21 cellular contexts compared by ENCODE assay signal in the genomic region with DNA sequence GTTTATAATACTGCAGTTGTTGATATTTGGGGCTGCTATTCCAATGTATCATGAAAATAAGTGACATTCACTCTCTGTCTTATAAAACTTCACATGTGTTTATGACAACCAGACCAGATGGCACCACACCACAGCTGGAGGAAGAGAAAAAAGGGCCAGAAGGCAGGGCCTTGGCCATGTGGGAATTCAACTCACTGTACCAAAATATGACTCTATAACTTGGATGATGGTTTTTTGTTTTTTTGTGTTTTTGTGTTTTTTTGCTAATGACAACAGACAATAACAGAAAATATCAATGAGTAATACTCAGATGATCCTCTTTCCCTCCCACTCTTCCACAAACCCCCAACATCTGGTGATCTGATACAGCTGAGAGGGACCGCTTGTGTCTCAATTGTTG.
"Had no signal": no experiment of that assay in that cellular context is flagged by ENCODE, and none has a peak within 500 bp of the region (broad histone marks: within the 10 kb centered on the region; RNA-seq: fewer than 3 reads in every experiment).

No MANE protein-coding gene starts in this region.

- H3K4me3 Mint-ChIP-seq: activated naive CD4-positive, alpha-beta T cell treated with anti-CD3 and anti-CD28 coated beads, Interleukin-2, amount 10 ng/mL, durations not matched to agents 7 days and 5 days; activated T-cell treated with anti-CD3 and anti-CD28 coated beads, Interleukin-2, amount 50 U/mL, for 72 hours; brain; mesothelial cell of epicardium; natural killer cell treated with Interleukin-12 subunit alpha and Interleukin-12 subunit beta and Interleukin-15 and Interleukin-18, amount 100 ng/mL, for 72 hours; WTC11 had no signal

- H3K9me3 Mint-ChIP-seq: activated naive CD4-positive, alpha-beta T cell treated with anti-CD3 and anti-CD28 coated beads, Interleukin-2, amount 10 ng/mL, durations not matched to agents 7 days and 5 days; activated T-cell treated with anti-CD3 and anti-CD28 coated beads, Interleukin-2, amount 50 U/mL, for 72 hours; brain; natural killer cell treated with Interleukin-12 subunit alpha and Interleukin-12 subunit beta and Interleukin-15 and Interleukin-18, amount 100 ng/mL, for 72 hours; WTC11 had no signal

- H3K4me1 Mint-ChIP-seq: brain, WTC11 had no signal

- H3K27ac Mint-ChIP-seq: activated naive CD4-positive, alpha-beta T cell treated with anti-CD3 and anti-CD28 coated beads, Interleukin-2, amount 10 ng/mL, durations not matched to agents 7 days and 5 days; brain; mesothelial cell of epicardium; natural killer cell treated with Interleukin-12 subunit alpha and Interleukin-12 subunit beta and Interleukin-15 and Interleukin-18, amount 100 ng/mL, for 72 hours; progenitor cell of endocrine pancreas; WTC11 had no signal

- H3K27me3 Mint-ChIP-seq: activated naive CD4-positive, alpha-beta T cell treated with anti-CD3 and anti-CD28 coated beads, Interleukin-2, amount 10 ng/mL, durations not matched to agents 7 days and 5 days; natural killer cell treated with Interleukin-12 subunit alpha and Interleukin-12 subunit beta and Interleukin-15 and Interleukin-18, amount 100 ng/mL, for 72 hours; progenitor cell of endocrine pancreas had no signal

- DNase-seq: activated CD8-positive, alpha-beta memory T cell treated with anti-CD3 and anti-CD28 coated beads, Interleukin-2, amount 50 U/mL, for 48 hours; activated effector memory CD4-positive, alpha-beta T cell treated with anti-CD3 and anti-CD28 coated beads, Interleukin-2, amount 50 U/mL, for 16 hours; activated naive CD4-positive, alpha-beta T cell treated with anti-CD3 and anti-CD28 coated beads, Interleukin-2, amount 10 ng/mL, durations not matched to agents 7 days and 5 days; activated T-cell treated with anti-CD3 and anti-CD28 coated beads, Interleukin-2, amount 50 U/mL, for 72 hours; anterior cingulate cortex; foreskin keratinocyte; hippocampal formation; kidney glomerular epithelial cell; left ventricle myocardium inferior; retina; sigmoid colon; stimulated activated CD4-positive, alpha-beta T cell treated with anti-CD3 and anti-CD28 coated beads, Interleukin-2, amount 100 ng/mL, for 48 hours; stimulated activated naive CD8-positive, alpha-beta T cell treated with anti-CD3 and anti-CD28 coated beads, Interleukin-15, Interleukin-2, amounts not matched to agents 100 U/mL and 50 U/mL, for 24 hours; T-helper 1 cell; T-helper 9 cell; upper lobe of left lung had no signal

- H3K36me3 Mint-ChIP-seq: brain, WTC11 had no signal

- ATAC-seq: activated T-cell treated with anti-CD3 and anti-CD28 coated beads, Interleukin-2, amount 50 U/mL, for 72 hours; foreskin keratinocyte; natural killer cell treated with Interleukin-12 subunit alpha and Interleukin-12 subunit beta and Interleukin-15 and Interleukin-18, amount 100 ng/mL, for 72 hours; stimulated activated naive CD8-positive, alpha-beta T cell treated with anti-CD3 and anti-CD28 coated beads, Interleukin-15, Interleukin-2, amounts not matched to agents 100 U/mL and 50 U/mL, for 24 hours; WTC11 had no signal

- H3K4me3 ChIP-seq: left ventricle myocardium inferior, sigmoid colon, upper lobe of left lung had no signal
